ENCODE assay signal across 8 cellular contexts in the genomic region with DNA sequence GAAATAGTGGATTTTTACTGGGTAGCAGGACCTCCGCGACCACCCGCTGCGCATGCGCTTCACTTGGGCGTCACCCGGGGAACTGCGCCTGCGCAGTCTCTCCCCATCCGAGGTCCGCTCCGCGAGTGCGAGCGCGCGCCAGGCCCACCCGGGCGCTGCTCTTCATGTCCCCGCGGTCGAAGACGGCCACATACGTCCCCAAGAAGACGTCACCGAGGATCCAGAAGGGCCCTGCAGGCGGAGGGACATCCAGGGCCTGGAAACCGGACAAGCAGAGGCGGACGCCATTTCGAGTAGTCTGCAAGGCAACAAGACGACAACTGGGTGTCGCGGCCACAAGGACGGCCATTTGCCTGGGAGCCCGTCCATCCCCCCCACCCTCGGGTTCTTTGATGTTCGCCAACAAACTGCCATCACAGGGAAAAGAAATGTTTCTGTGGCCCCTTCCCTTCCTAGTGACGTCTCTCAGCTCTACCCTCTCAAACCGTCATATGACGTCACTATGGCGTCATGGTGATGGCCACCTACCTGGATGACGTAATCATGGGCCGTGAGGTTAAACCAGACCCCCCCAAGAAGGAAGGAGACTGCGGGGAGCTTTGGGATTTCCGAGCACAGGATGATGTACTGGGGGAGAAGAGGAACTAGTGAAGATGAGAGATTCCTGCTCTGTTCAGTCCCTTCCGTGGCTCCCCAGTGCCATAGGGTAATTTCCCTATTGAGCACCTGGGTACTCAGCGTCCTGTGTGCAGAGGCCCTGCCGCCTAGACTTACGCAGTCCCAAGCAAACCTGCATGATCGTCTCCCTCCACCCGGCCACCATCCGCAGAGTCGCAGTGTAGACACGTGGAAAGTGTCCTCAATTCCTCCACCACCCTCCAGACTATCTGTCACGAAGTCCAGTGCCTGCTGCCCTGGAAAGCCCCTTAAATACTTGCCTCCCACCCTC. TPM values are rescaled to one million over a fixed set of nuclear protein-coding genes. Genes with fewer than 3 reads are reported as not detected.
DNase-seq lines count a peak whose midpoint lies in the region; ATAC-seq and TF ChIP-seq lines count a peak whose summit lies in the region.

No MANE protein-coding gene starts in this region.

- H3K4me1 ChIP-seq in esophagus (ENCODE audit: control insufficient read depth in 2 of 2, insufficient read depth in 2 of 2, low read length in 1 of 2) (peaks cover 0 to 3% of the 10 kb centered on the region in 2 donors), transverse colon (peaks cover 0 to 11% (median 9%) of the 10 kb centered on the region in 4 donors)

- intact Hi-C loops in posterior cingulate gyrus (cut with DNase I): no loop called here
- intact Hi-C loops in transverse colon (cut with DNase I; ENCODE audit: low total_unique reads): no loop called here

- DNase-seq in EL (peak; percentile 14), NCI-H2029 treated with DMSO at 0.1 percent for 48 hours (lab: John Stamatoyannopoulos, UW) (peak; percentile 51), activated T-cell treated with anti-CD3 and anti-CD28 coated beads for 1 hour (ENCODE audit: low read depth) (peak; percentile 69), posterior cingulate gyrus (peak in 9 of 10 donors; percentile 38 to 94 (median 60)), transverse colon (peak; percentile 64)

- no peak for TF ChIP-seq CTCF in transverse colon (IDR thresholded peaks at IDR 0.05)

- TF ChIP-seq POLR2A in transverse colon (IDR thresholded peaks at IDR 0.05): peak; percentile 45

- WGBS in esophagus, 2 donors: 31 to 35% methylated on average over 56 of the region's 56 CpGs
- 60 to 63% methylated on average over 3 to 56 of the region's 56 CpGs for WGBS in transverse colon (ENCODE audit: low coverage in 1 of 2), 2 donors

- in situ Hi-C loops in transverse colon (cut with MboI; ENCODE audit: low pct_ligation_motif_present in 1 of 4, low pct_unique_long_range_greater_than_20kb in 1 of 4, low sequenced_read_pairs in 3 of 4): loop anchor here (10.0 to 25.0 kb wide), 2 partner anchors 104 to 426 kb away; no protein-coding TSS in a partner anchor

- no peaks in the 10 kb centered on the region for H3K27me3 ChIP-seq in esophagus (ENCODE audit: control insufficient read depth in 1 of 2, insufficient read depth in 2 of 2, low read length in 2 of 2)
- H3K27me3 ChIP-seq in transverse colon: no peaks in the 10 kb centered on the region

- H3K4me3 ChIP-seq in esophagus (ENCODE audit: low read depth in 1 of 2, low read length in 2 of 2) (peak overlapping the region; percentile 37 to 44), transverse colon (peak overlapping the region; percentile 9 to 52 (median 24))

- H3K27ac ChIP-seq in esophagus (ENCODE audit: low read depth in 2 of 2, low read length in 1 of 2) (peak overlapping the region; percentile 11 to 74), transverse colon (peak overlapping the region; percentile 79 to 84 (median 81))

- no peak for ATAC-seq in GM21447 (IDR thresholded peaks at IDR 0.05; ENCODE audit: unreplicated experiment)
- no peak for ATAC-seq in GM21717 (IDR thresholded peaks at IDR 0.05; ENCODE audit: unreplicated experiment)

- H3K9me3 ChIP-seq in esophagus (ENCODE audit: control insufficient read depth in 2 of 2, insufficient read depth in 1 of 2, low read depth in 1 of 2, low read length in 1 of 2) (no peaks in the 10 kb centered on the region), transverse colon (no peaks in the 10 kb centered on the region)

- no peaks in the 10 kb centered on the region for H3K36me3 ChIP-seq in esophagus (ENCODE audit: control insufficient read depth in 2 of 2, insufficient read depth in 2 of 2, low read length in 1 of 2)
- H3K36me3 ChIP-seq in transverse colon: no peaks in the 10 kb centered on the region

- no peak for TF ChIP-seq EP300 in transverse colon (IDR thresholded peaks at IDR 0.05; ENCODE audit: low read depth)

RNA-seq across cellular contexts. Expression of a gene that starts 6.7 kb away (rescaled TPM):
- polyA plus RNA-seq in esophagus: 1 to 10 TPM in 1 of 2 donors, under 1 TPM in 1; 0.28 to 1.5 TPM
- 1 to 10 TPM; 1.6 to 5.0 (median 3.1) TPM for total RNA-seq in transverse colon

RNA-seq across cellular contexts. Expression of a gene that starts 17.5 kb away (rescaled TPM):
- 10 to 100 TPM; 50.3 to 55.0 TPM for polyA plus RNA-seq in esophagus
- 100 to 1,000 TPM in 2 of 4 donors, 10 to 100 TPM in 2; 80.8 to 192 (median 102) TPM for total RNA-seq in transverse colon

RNA-seq across cellular contexts. Expression of a gene that starts 25.4 kb away (rescaled TPM):
- 10 to 100 TPM; 27.4 to 48.3 TPM for polyA plus RNA-seq in esophagus
- 10 to 100 TPM; 14.6 to 59.1 (median 25.9) TPM for total RNA-seq in transverse colon

RNA-seq across cellular contexts. Expression of a gene that starts 29.6 kb away (rescaled TPM):
- polyA plus RNA-seq in esophagus: under 1 TPM; 0.45 to 0.81 TPM
- total RNA-seq in transverse colon: under 1 TPM; 0.27 to 0.64 (median 0.49) TPM

RNA-seq across cellular contexts. Expression of a gene that starts 60.0 kb away (rescaled TPM):
- polyA plus RNA-seq in esophagus: under 1 TPM; 0.06 to 0.22 TPM
- 10 to 100 TPM; 45.7 to 56.8 (median 51.7) TPM for total RNA-seq in transverse colon

Comparison
In these comparisons a context has a peak if more than half of its experiments do, and no peak if none do; other contexts are left out.
1. DNase-seq: peak in every context shown above with its lines; median percentile 69 in activated T-cell treated with anti-CD3 and anti-CD28 coated beads for 1 hour; 64 in transverse colon; 60 in posterior cingulate gyrus; 51 in NCI-H2029 treated with DMSO at 0.1 percent for 48 hours; 14 in EL.